In the genomic region with DNA sequence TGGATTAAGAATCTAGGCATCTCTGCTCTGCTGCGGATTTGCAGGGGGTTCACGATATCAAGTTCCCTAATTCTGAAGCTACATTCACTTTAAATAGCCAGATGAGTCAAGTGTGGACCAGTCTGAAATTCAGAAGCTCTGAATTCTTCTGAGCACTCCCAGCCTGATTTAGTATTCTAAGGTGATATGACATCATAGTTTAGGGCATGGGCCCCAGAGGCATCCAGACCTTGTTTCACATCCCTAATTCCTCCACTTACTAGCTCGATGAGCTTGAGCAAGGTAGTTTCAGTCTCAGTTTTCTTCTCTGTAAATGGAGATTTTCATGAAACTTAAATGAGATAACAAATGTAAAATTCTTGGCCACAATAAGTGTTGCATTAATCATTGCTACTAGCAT, we compare ENCODE assay signal across 11 cellular contexts.
DNase-seq lines count a peak whose midpoint lies in the region; ATAC-seq lines count a peak whose summit lies in the region.
"Had no signal": no experiment of that assay in that cellular context is flagged by ENCODE, and none has a peak within 500 bp of the region (broad histone marks: within the 10 kb centered on the region; RNA-seq: fewer than 3 reads in every experiment).

No MANE protein-coding gene starts in this region.

- DNase-seq in activated naive CD8-positive, alpha-beta T cell treated with anti-CD3 and anti-CD28 coated beads, Interleukin-2, amount 50 U/mL, for 24 hours, result no peak
- DNase-seq in activated naive CD8-positive, alpha-beta T cell treated with anti-CD3 and anti-CD28 coated beads for 36 hours, result no peak
- peak; percentile 71 for DNase-seq in stimulated activated naive B cell treated with anti-CD40 and anti-IgM and Interleukin-4, amounts not matched to agents 10 μg/mL and 1 μg/mL and 100 μg/mL, for 72 hours
- no peak for DNase-seq in activated T-helper 2 cell treated with anti-CD3 and anti-CD28 coated beads, Interferon-gamma antibody, Interleukin-2, Interleukin-4, amounts not matched to agents 10 μg/mL and 5 μg/mL and 100 μg/mL, durations not matched to agents 14 hours and 24 hours and 36 hours (ENCODE audit: low spot score)
- DNase-seq in NCI-H446 treated with DMSO at 0.1 percent for 48 hours (lab: John Stamatoyannopoulos, UW), result no peak
- DNase-seq in NCI-H1105 (lab: John Stamatoyannopoulos, UW), result no peak
- DNase-seq: 8988T, Kasumi-1 had no signal

- H3K36me3 Mint-ChIP-seq in activated naive CD8-positive, alpha-beta T cell treated with anti-CD3 and anti-CD28 coated beads, Interleukin-2, amount 50 U/mL, for 24 hours (ENCODE audit: low read depth), result no peaks in the 10 kb centered on the region
- H3K36me3 Mint-ChIP-seq in activated naive CD8-positive, alpha-beta T cell treated with anti-CD3 and anti-CD28 coated beads for 36 hours, result no peaks in the 10 kb centered on the region
- H3K36me3 Mint-ChIP-seq in stimulated activated naive B cell treated with anti-CD40 and anti-IgM and Interleukin-4, amounts not matched to agents 10 μg/mL and 1 μg/mL and 100 μg/mL, for 72 hours, result peaks cover 0 to 3% of the 10 kb centered on the region in 2 donors
- H3K36me3 Mint-ChIP-seq in activated T-helper 2 cell treated with anti-CD3 and anti-CD28 coated beads, Interferon-gamma antibody, Interleukin-2, Interleukin-4, amounts not matched to agents 10 μg/mL and 5 μg/mL and 100 μg/mL, durations not matched to agents 14 hours and 24 hours and 36 hours (ENCODE audit: low read depth), result no peaks in the 10 kb centered on the region

- no peaks in the 10 kb centered on the region for H3K27me3 Mint-ChIP-seq in activated naive CD8-positive, alpha-beta T cell treated with anti-CD3 and anti-CD28 coated beads, Interleukin-2, amount 50 U/mL, for 24 hours
- no peaks in the 10 kb centered on the region for H3K27me3 Mint-ChIP-seq in activated naive CD8-positive, alpha-beta T cell treated with anti-CD3 and anti-CD28 coated beads for 36 hours
- H3K27me3 Mint-ChIP-seq in stimulated activated naive B cell treated with anti-CD40 and anti-IgM and Interleukin-4, amounts not matched to agents 10 μg/mL and 1 μg/mL and 100 μg/mL, for 72 hours, result no peaks in the 10 kb centered on the region
- H3K27me3 Mint-ChIP-seq in activated T-helper 2 cell treated with anti-CD3 and anti-CD28 coated beads, Interferon-gamma antibody, Interleukin-2, Interleukin-4, amounts not matched to agents 10 μg/mL and 5 μg/mL and 100 μg/mL, durations not matched to agents 14 hours and 24 hours and 36 hours (ENCODE audit: low read depth), result no peaks in the 10 kb centered on the region

- no peaks in the 10 kb centered on the region for H3K4me1 Mint-ChIP-seq in activated naive CD8-positive, alpha-beta T cell treated with anti-CD3 and anti-CD28 coated beads, Interleukin-2, amount 50 U/mL, for 24 hours
- no peaks in the 10 kb centered on the region for H3K4me1 Mint-ChIP-seq in activated naive CD8-positive, alpha-beta T cell treated with anti-CD3 and anti-CD28 coated beads for 36 hours
- peaks cover 7 to 18% of the 10 kb centered on the region in 2 donors for H3K4me1 Mint-ChIP-seq in stimulated activated naive B cell treated with anti-CD40 and anti-IgM and Interleukin-4, amounts not matched to agents 10 μg/mL and 1 μg/mL and 100 μg/mL, for 72 hours
- no peaks in the 10 kb centered on the region for H3K4me1 Mint-ChIP-seq in activated T-helper 2 cell treated with anti-CD3 and anti-CD28 coated beads, Interferon-gamma antibody, Interleukin-2, Interleukin-4, amounts not matched to agents 10 μg/mL and 5 μg/mL and 100 μg/mL, durations not matched to agents 14 hours and 24 hours and 36 hours (ENCODE audit: low read depth)
- H3K4me1 Mint-ChIP-seq: neural crest cell had no signal

- intact Hi-C loops in activated T-helper 2 cell treated with anti-CD3 and anti-CD28 coated beads, Interferon-gamma antibody, Interleukin-2, Interleukin-4, amounts not matched to agents 10 μg/mL and 5 μg/mL and 100 μg/mL, durations not matched to agents 14 hours and 24 hours and 36 hours (cut with micrococcal nuclease), result no loop called here

- ATAC-seq in activated naive CD8-positive, alpha-beta T cell treated with anti-CD3 and anti-CD28 coated beads, Interleukin-2, amount 50 U/mL, for 24 hours, result peak; percentile 59
- ATAC-seq in HG02678 (IDR thresholded peaks at IDR 0.05; ENCODE audit: unreplicated experiment) (peak; percentile 99), HG03565 (IDR thresholded peaks at IDR 0.05; ENCODE audit: unreplicated experiment) (peak; percentile 100)
- ATAC-seq in stimulated activated naive B cell treated with anti-CD40 and anti-IgM and Interleukin-4, amounts not matched to agents 10 μg/mL and 1 μg/mL and 100 μg/mL, for 72 hours (replicated peaks), result peak; percentile 100

- no peak overlapping the region for H3K27ac Mint-ChIP-seq in activated naive CD8-positive, alpha-beta T cell treated with anti-CD3 and anti-CD28 coated beads, Interleukin-2, amount 50 U/mL, for 24 hours
- no peak overlapping the region for H3K27ac Mint-ChIP-seq in activated naive CD8-positive, alpha-beta T cell treated with anti-CD3 and anti-CD28 coated beads for 36 hours
- H3K27ac Mint-ChIP-seq in stimulated activated naive B cell treated with anti-CD40 and anti-IgM and Interleukin-4, amounts not matched to agents 10 μg/mL and 1 μg/mL and 100 μg/mL, for 72 hours, result peak overlapping the region; percentile 81
- H3K27ac Mint-ChIP-seq in activated T-helper 2 cell treated with anti-CD3 and anti-CD28 coated beads, Interferon-gamma antibody, Interleukin-2, Interleukin-4, amounts not matched to agents 10 μg/mL and 5 μg/mL and 100 μg/mL, durations not matched to agents 14 hours and 24 hours and 36 hours, result no peak overlapping the region

- H3K9me3 Mint-ChIP-seq in activated naive CD8-positive, alpha-beta T cell treated with anti-CD3 and anti-CD28 coated beads, Interleukin-2, amount 50 U/mL, for 24 hours, result peaks cover 4% of the 10 kb centered on the region
- H3K9me3 Mint-ChIP-seq in activated naive CD8-positive, alpha-beta T cell treated with anti-CD3 and anti-CD28 coated beads for 36 hours, result peaks cover 3% of the 10 kb centered on the region
- H3K9me3 Mint-ChIP-seq in stimulated activated naive B cell treated with anti-CD40 and anti-IgM and Interleukin-4, amounts not matched to agents 10 μg/mL and 1 μg/mL and 100 μg/mL, for 72 hours, result peaks cover 4% of the 10 kb centered on the region in 2 donors
- peaks cover 3% of the 10 kb centered on the region for H3K9me3 Mint-ChIP-seq in activated T-helper 2 cell treated with anti-CD3 and anti-CD28 coated beads, Interferon-gamma antibody, Interleukin-2, Interleukin-4, amounts not matched to agents 10 μg/mL and 5 μg/mL and 100 μg/mL, durations not matched to agents 14 hours and 24 hours and 36 hours

- no peak overlapping the region for H3K4me3 Mint-ChIP-seq in activated naive CD8-positive, alpha-beta T cell treated with anti-CD3 and anti-CD28 coated beads, Interleukin-2, amount 50 U/mL, for 24 hours
- H3K4me3 Mint-ChIP-seq in activated naive CD8-positive, alpha-beta T cell treated with anti-CD3 and anti-CD28 coated beads for 36 hours, result no peak overlapping the region
- H3K4me3 Mint-ChIP-seq in stimulated activated naive B cell treated with anti-CD40 and anti-IgM and Interleukin-4, amounts not matched to agents 10 μg/mL and 1 μg/mL and 100 μg/mL, for 72 hours, result peak overlapping the region in 1 of 2 donors; percentile 22
- no peak overlapping the region for H3K4me3 Mint-ChIP-seq in activated T-helper 2 cell treated with anti-CD3 and anti-CD28 coated beads, Interferon-gamma antibody, Interleukin-2, Interleukin-4, amounts not matched to agents 10 μg/mL and 5 μg/mL and 100 μg/mL, durations not matched to agents 14 hours and 24 hours and 36 hours (ENCODE audit: low read depth)
- H3K4me3 Mint-ChIP-seq: neural crest cell had no signal
